ENCODE assay signal across 11 cellular contexts in the genomic region with DNA sequence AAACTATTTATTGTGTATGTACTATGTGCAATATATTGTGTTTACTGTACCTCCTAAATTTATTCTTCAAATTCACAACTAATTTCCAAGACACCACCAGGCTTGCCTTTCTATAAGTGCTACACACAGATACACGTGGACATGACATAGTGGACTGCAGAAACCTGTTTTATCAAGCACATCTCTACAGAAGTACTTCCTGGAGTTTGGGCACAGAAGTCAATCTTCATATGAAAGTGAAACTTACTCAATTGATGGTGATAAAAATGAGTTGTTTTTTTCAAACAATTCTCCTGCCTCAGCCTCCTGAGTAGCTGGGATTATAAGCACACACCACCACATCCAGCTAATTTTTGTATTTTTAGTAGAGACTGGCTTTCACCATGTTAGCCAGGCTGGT.
DNase-seq lines count a peak whose midpoint lies in the region; ATAC-seq, FAIRE-seq and TF ChIP-seq lines count a peak whose summit lies in the region.
"Had no signal": no experiment of that assay in that cellular context is flagged by ENCODE, and none has a peak within 500 bp of the region (broad histone marks: within the 10 kb centered on the region; RNA-seq: fewer than 3 reads in every experiment).

No MANE protein-coding gene starts in this region.

- H3K27ac Mint-ChIP-seq in effector memory CD8-positive, alpha-beta T cell: peak overlapping the region in 1 of 2 donors; percentile 65

- peaks cover 5 to 7% of the 10 kb centered on the region in 2 donors for H3K4me1 Mint-ChIP-seq in effector memory CD8-positive, alpha-beta T cell (ENCODE audit: low read depth in 2 of 2)

- peak overlapping the region; percentile 1 to 21 for H3K4me3 Mint-ChIP-seq in effector memory CD8-positive, alpha-beta T cell

- H3K27me3 Mint-ChIP-seq in effector memory CD8-positive, alpha-beta T cell: no peaks in the 10 kb centered on the region

- no peak for TF ChIP-seq CTCF in GM12864 (IDR thresholded peaks at IDR 0.05; ENCODE audit: low read depth, low read length, missing control alignments)

- DNase-seq in GM12864 (ENCODE audit: low read depth) (peak; percentile 5), GM19239 (ENCODE audit: insufficient read length, low spot score) (peak; percentile 8), NCI-H187 (lab: John Stamatoyannopoulos, UW) (no peak)
- DNase-seq in effector memory CD8-positive, alpha-beta T cell: no peak
- DNase-seq: activated CD4-positive, alpha-beta T cell treated with anti-CD3 and anti-CD28 coated beads, Interleukin-2, amount 50 U/mL, for 1 hour; amniotic stem cell; NCI-H774; stimulated activated CD4-positive, alpha-beta T cell treated with anti-CD3 and anti-CD28 coated beads, Interleukin-2, amount 100 ng/mL, for 24 hours had no signal

- no peak overlapping the region for H3K4me3 ChIP-seq in GM12864 (ENCODE audit: low read depth, low read length)

- H3K9me3 Mint-ChIP-seq in effector memory CD8-positive, alpha-beta T cell: no peaks in the 10 kb centered on the region

- FAIRE-seq in GM19239 (lab: Jason Lieb, UNC): peak; percentile 82

- ATAC-seq in HG03432 (IDR thresholded peaks at IDR 0.05; ENCODE audit: unreplicated experiment) (peak; percentile 59), HG02623 (IDR thresholded peaks at IDR 0.05; ENCODE audit: unreplicated experiment) (no peak), HG03521 (IDR thresholded peaks at IDR 0.05; ENCODE audit: unreplicated experiment) (no peak)
- ATAC-seq in effector memory CD8-positive, alpha-beta T cell (replicated peaks): peak; percentile 67

- H3K36me3 Mint-ChIP-seq in effector memory CD8-positive, alpha-beta T cell (ENCODE audit: insufficient read depth): peaks cover 4% of the 10 kb centered on the region

Comparison
In these comparisons a context has a peak if more than half of its experiments do, and no peak if none do; other contexts are left out.
1. DNase-seq: peak in GM12864 (single experiment) and GM19239 (single experiment); none in effector memory CD8-positive, alpha-beta T cell (0 of 3) and NCI-H187 (0 of 2).
2. ATAC-seq: peak in HG03432 (single experiment) and effector memory CD8-positive, alpha-beta T cell (single experiment); none in HG02623 (single experiment) and HG03521 (single experiment).